ENCODE assay signal across 8 cellular contexts in the genomic region with DNA sequence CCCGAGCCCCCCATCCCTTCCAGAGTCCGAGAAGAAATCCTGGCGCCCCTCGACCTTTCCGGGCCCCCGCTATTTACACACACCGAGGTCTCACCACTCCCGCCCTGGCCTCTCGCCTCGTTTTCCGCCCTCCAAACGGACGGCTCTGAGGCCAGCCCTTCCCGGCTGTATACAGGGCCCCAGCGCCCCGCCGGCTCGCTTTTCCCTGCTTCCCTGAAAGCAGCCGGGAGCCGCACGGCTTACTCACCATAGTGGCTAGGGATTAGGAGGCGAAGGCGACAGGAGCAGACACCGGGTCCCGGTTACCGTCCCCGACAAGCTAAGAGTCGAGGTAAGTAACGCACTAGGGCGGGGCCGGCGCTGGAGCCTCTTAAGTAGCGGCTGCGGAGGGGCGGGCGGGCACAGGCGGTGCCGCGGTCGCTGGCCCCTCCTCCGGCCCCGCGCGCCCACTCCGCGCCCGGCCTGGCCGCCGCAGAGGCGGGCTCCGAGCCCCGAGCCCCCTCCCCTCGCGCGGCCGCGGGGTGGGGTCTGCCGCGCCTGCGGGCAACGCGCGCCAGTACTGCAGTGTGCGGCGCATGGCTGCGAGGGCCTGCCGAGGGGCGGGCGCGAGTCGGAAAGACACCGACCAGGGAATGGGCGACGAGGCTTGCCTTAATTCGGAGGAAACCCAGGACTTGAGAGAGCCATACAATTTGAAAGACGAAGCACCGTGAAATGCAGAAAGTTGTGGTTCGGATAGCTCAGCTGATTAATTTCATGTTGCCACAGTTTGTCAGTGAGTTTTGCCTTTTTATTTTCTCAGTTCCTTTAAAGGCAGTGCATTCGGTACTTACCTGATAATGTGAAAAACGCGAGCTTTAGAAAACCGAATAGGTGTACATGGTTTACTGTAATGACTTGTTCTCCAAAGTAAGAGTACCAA.
DNase-seq lines count a peak whose midpoint lies in the region; ATAC-seq and TF ChIP-seq lines count a peak whose summit lies in the region.

A gene (minus strand): TSS at position 345 of the 922 bp plus-strand sequence. CDS start 95 bp downstream, at position 250.

- H3K27ac ChIP-seq in BLaER1 (peak within 1 kb of the TSS; percentile 99), coronary artery (peak within 1 kb of the TSS; percentile 95 to 100)

- no peaks in the 10 kb centered on the region for H3K27me3 ChIP-seq in BLaER1

- H3K36me3 ChIP-seq in BLaER1 = peaks cover 37% of the 10 kb centered on the region

- peak; percentile 69 for ATAC-seq in GM19328 (IDR thresholded peaks at IDR 0.05; ENCODE audit: unreplicated experiment)
- peak; percentile 68 for ATAC-seq in HG03460 (IDR thresholded peaks at IDR 0.05; ENCODE audit: unreplicated experiment)

- H3K9ac ChIP-seq in BLaER1 = peak within 1 kb of the TSS; percentile 100

- DNase-seq in NCI-H748 (lab: John Stamatoyannopoulos, UW; ENCODE audit: unreplicated experiment) = peak; percentile 96
- peak; percentile 89 for DNase-seq in activated CD4-positive, alpha-beta T cell treated with anti-CD3 and anti-CD28 coated beads, Interleukin-2, amount 50 U/mL, for 1 hour
- peak; percentile 93 for DNase-seq in coronary artery (ENCODE audit: low spot score)
- peak; percentile 97 for DNase-seq in left kidney (ENCODE audit: low read depth, low spot score)
- DNase-seq in stimulated activated CD4-positive, alpha-beta T cell treated with anti-CD3 and anti-CD28 coated beads, Interleukin-2, amount 100 ng/mL, for 24 hours = peak; percentile 92

- H3K4me3 ChIP-seq in BLaER1 (peak within 1 kb of the TSS; percentile 96), coronary artery (peak within 1 kb of the TSS; percentile 100)

- peak within 1 kb of the TSS; percentile 93 for H3K4me2 ChIP-seq in BLaER1

- peaks cover 37% of the 10 kb centered on the region for H4K20me1 ChIP-seq in BLaER1

- TF ChIP-seq CTCF in coronary artery (IDR thresholded peaks at IDR 0.05) = no peak

- H3K4me1 ChIP-seq in BLaER1 = peaks cover 38% of the 10 kb centered on the region

- no peaks in the 10 kb centered on the region for H3K9me3 ChIP-seq in BLaER1

Comparison
In these comparisons a context has a peak if more than half of its experiments do, and no peak if none do; other contexts are left out.
1. Peak in every context shown above with its lines: DNase-seq, ATAC-seq, H3K4me3 ChIP-seq and H3K27ac ChIP-seq.